8 cellular contexts compared by ENCODE assay signal in genomic region chr5:102755691-102756371, GRCh38. TPM values are rescaled to one million over a fixed set of nuclear protein-coding genes. Genes with fewer than 3 reads are reported as not detected.
A peak's percentile ranks its signal among the peaks of the same experiment; 100 is the strongest.
DNase-seq lines count a peak whose midpoint lies in the region; ATAC-seq and TF ChIP-seq lines count a peak whose summit lies in the region.

No MANE protein-coding gene starts in this region.

- H3K4me3 Mint-ChIP-seq in neural crest cell, result peak overlapping the region; percentile 95

- DNase-seq in Caki2 (ENCODE audit: low read depth) (peak; percentile 69), HS-5 (ENCODE audit: low read depth) (peak; percentile 92), OCI-M1 (lab: John Stamatoyannopoulos, UW) (peak; percentile 72), fibroblast of mammary gland (ENCODE audit: low read depth) (peak; percentile 79), neural crest cell (ENCODE audit: low read depth, low spot score) (peak; percentile 13)
- DNase-seq in activated T-cell treated with anti-CD3 and anti-CD28 coated beads, Interleukin-2, amount 50 U/mL, for 1 hour, result peak; percentile 71

- peak overlapping the region; percentile 77 for H3K27ac ChIP-seq in subcutaneous abdominal adipose tissue (ENCODE audit: low read depth, low read length)

- H3K27ac Mint-ChIP-seq in neural crest cell (ENCODE audit: unreplicated experiment), result peak overlapping the region; percentile 59

- peak overlapping the region; percentile 95 to 96 (median 96) for H3K9ac ChIP-seq in subcutaneous abdominal adipose tissue (ENCODE audit: low read length in 5 of 5)

- H3K27me3 ChIP-seq in subcutaneous abdominal adipose tissue (ENCODE audit: control insufficient read depth in 5 of 5, insufficient read depth in 4 of 5, low read length in 5 of 5), result no peaks in the 10 kb centered on the region

- TF ChIP-seq CTCF in fibroblast of mammary gland (conservative IDR thresholded peaks at IDR 0.05; ENCODE audit: control insufficient read depth, insufficient read depth, low read depth, low read length) (no peak), neural crest cell (conservative IDR thresholded peaks at IDR 0.05) (peak; percentile 11)

- peaks cover 33% of the 10 kb centered on the region for H3K4me1 Mint-ChIP-seq in neural crest cell

- in situ Hi-C loops in Caki2 (cut with HindIII; ENCODE audit: low pct_unique_long_range_greater_than_20kb, low sequenced_read_pairs), result no loop called here

- H3K9me3 ChIP-seq in subcutaneous abdominal adipose tissue (ENCODE audit: control insufficient read depth in 5 of 5, low read length in 5 of 5), result no peaks in the 10 kb centered on the region

- peaks cover 12% of the 10 kb centered on the region for H3K27me3 Mint-ChIP-seq in neural crest cell (ENCODE audit: low read depth)

- peaks cover 1 to 41% (median 35%) of the 10 kb centered on the region in 5 donors for H3K4me1 ChIP-seq in subcutaneous abdominal adipose tissue (ENCODE audit: control insufficient read depth in 5 of 5, insufficient read depth in 5 of 5, low read length in 5 of 5)

- no peaks in the 10 kb centered on the region for H3K9me3 Mint-ChIP-seq in neural crest cell

- peak; percentile 80 for ATAC-seq in GM21360 (IDR thresholded peaks at IDR 0.05; ENCODE audit: unreplicated experiment)

- H3K36me3 ChIP-seq in subcutaneous abdominal adipose tissue (ENCODE audit: control insufficient read depth in 5 of 5, insufficient read depth in 5 of 5, low read length in 5 of 5), result no peaks in the 10 kb centered on the region

- H3K4me3 ChIP-seq in fibroblast of mammary gland (ENCODE audit: control insufficient read depth, low read depth, low read length) (peak overlapping the region; percentile 95), subcutaneous abdominal adipose tissue (ENCODE audit: low read depth in 1 of 5, low read length in 5 of 5) (peak overlapping the region; percentile 94 to 98 (median 95))

- no peaks in the 10 kb centered on the region for H3K36me3 Mint-ChIP-seq in neural crest cell (ENCODE audit: low read depth)

RNA-seq across cellular contexts. Expression of gene PAM, which starts 0.7 kb away (rescaled TPM):
- total RNA-seq in Caki2 (2014; rRNA removed; shearing (Covaris generic); ENCODE audit: low replicate concordance), result 67.6 and 91.3 TPM in 2 replicates
- total RNA-seq in neural crest cell, result 84.1 and 85.6 TPM in 2 replicates

Comparison
In these comparisons a context has a peak if more than half of its experiments do, and no peak if none do; other contexts are left out.
1. Peak in every context shown above with its lines: DNase-seq, ATAC-seq, H3K4me3 ChIP-seq and H3K27ac ChIP-seq.
2. DNase-seq: peak in every context shown above with its lines; median percentile 92 in HS-5; 79 in fibroblast of mammary gland; 72 in OCI-M1; 71 in activated T-cell treated with anti-CD3 and anti-CD28 coated beads, Interleukin-2, amount 50 U/mL, for 1 hour; 69 in Caki2; 13 in neural crest cell.